Comparison of ENCODE assay signal across 19 cellular contexts in the genomic region with DNA sequence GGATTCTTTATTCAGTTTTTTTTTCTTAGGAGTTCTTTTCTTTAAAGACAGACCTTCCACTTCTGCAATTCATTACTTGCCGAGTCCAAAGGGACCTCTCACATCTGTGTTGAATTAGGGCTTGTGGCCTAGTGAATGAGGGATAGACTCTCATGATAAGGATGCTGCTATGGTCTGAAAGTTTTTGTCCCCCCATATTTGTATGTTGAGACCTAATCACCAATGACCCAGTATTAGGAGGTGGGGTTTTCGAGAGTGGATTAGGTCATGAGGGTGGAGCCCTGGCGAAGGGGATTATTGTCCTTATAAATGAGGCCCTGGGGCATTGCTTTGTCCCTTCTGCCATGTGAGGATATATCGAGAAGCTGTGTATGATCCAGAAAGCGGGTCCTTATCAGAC. TPM values are rescaled to one million over a fixed set of nuclear protein-coding genes. Genes with fewer than 3 reads are reported as not detected.
A peak's percentile ranks its signal among the peaks of the same experiment; 100 is the strongest.
DNase-seq lines count a peak whose midpoint lies in the region; ATAC-seq and TF ChIP-seq lines count a peak whose summit lies in the region.
"Had no signal": no experiment of that assay in that cellular context is flagged by ENCODE, and none has a peak within 500 bp of the region (broad histone marks: within the 10 kb centered on the region; RNA-seq: fewer than 3 reads in every experiment).

No MANE protein-coding gene starts in this region.

- no peak for TF ChIP-seq CTCF in lower leg skin (IDR thresholded peaks at IDR 0.05)

- no peak overlapping the region for H2BK120ac ChIP-seq in mesenchymal stem cell (ENCODE audit: low read depth, low read length)

- intact Hi-C loops in Right ventricle myocardium superior (cut with DNase I) (no loop called here), cardiac septum (cut with DNase I) (loop anchor here (2.0 kb wide), 1 partner anchor 805 kb away; no protein-coding TSS in a partner anchor), lower leg skin (cut with DNase I; ENCODE audit: low total_unique reads) (loop anchor here (5.0 kb wide), 1 partner anchor 805 kb away; no protein-coding TSS in a partner anchor)

- no peak overlapping the region for H4K91ac ChIP-seq in mesenchymal stem cell (ENCODE audit: low read length)

- H3K4me1 ChIP-seq in mesenchymal stem cell (ENCODE audit: control insufficient read depth, insufficient read depth, low read depth, low read length): peaks cover 1% of the 10 kb centered on the region
- H3K4me1 ChIP-seq: colonic mucosa, upper lobe of right lung had no signal

- H2AFZ ChIP-seq in mesenchymal stem cell (ENCODE audit: low read depth, low read length): no peak overlapping the region

- TF ChIP-seq POLR2A in lower leg skin (IDR thresholded peaks at IDR 0.05): no peak

- H3K79me1 ChIP-seq in mesenchymal stem cell (replicated peaks; ENCODE audit: low read length, poor library complexity, severe bottlenecking): no peaks in the 10 kb centered on the region

- peak overlapping the region; percentile 63 for H3K9ac ChIP-seq in mesenchymal stem cell (ENCODE audit: low read length)

- no peak overlapping the region for H3K23ac ChIP-seq in mesenchymal stem cell (ENCODE audit: low read length in 2 of 2)

- DNase-seq in Right ventricle myocardium superior (no peak), cardiac septum (ENCODE audit: low spot score) (no peak), brain pericyte (ENCODE audit: low read depth, low spot score) (peak; percentile 22), mesenchymal stem cell (no peak), NCI-H1092 treated with DMSO at 0.1 percent for 48 hours (lab: John Stamatoyannopoulos, UW) (no peak), lower leg skin (ENCODE audit: low spot score in 2 of 2) (no peak)
- no peak for DNase-seq in stimulated activated CD4-positive, alpha-beta T cell treated with anti-CD3 and anti-CD28 coated beads, Interleukin-2, amount 100 ng/mL, for 48 hours
- no peak for DNase-seq in activated CD4-positive, CD25-positive, alpha-beta regulatory T cell treated with anti-CD3 and anti-CD28 coated beads, Interleukin-2, amount 50 U/mL, for 72 hours
- DNase-seq: activated naive CD8-positive, alpha-beta T cell treated with anti-CD3 and anti-CD28 coated beads, Interleukin-2, amount 10 ng/mL, durations not matched to agents 7 days and 5 days; activated T-cell treated with anti-CD3 and anti-CD28 coated beads for 4 hours; colonic mucosa; GOT3; hypothalamus; left cardiac atrium; stimulated activated CD4-positive, alpha-beta T cell treated with anti-CD3 and anti-CD28 coated beads, Interleukin-1b, Interleukin-23, amount 100 ng/mL, for 48 hours; upper lobe of right lung had no signal

- peak overlapping the region; percentile 100 for H2AK5ac ChIP-seq in mesenchymal stem cell (ENCODE audit: low read length, severe bottlenecking)

- no peak overlapping the region for H3K4me2 ChIP-seq in mesenchymal stem cell (ENCODE audit: low read length, poor library complexity, severe bottlenecking)

- ATAC-seq in Right ventricle myocardium superior (ENCODE audit: poor library complexity): peak; percentile 48

- H3K4me3 ChIP-seq in mesenchymal stem cell (ENCODE audit: insufficient read depth in 1 of 2, low read depth in 1 of 2, low read length in 2 of 2) (no peak overlapping the region), lower leg skin (ENCODE audit: low read depth, poor library complexity, severe bottlenecking) (no peak overlapping the region)
- H3K4me3 ChIP-seq: colonic mucosa, upper lobe of right lung had no signal

- H2BK15ac ChIP-seq in mesenchymal stem cell (ENCODE audit: low read depth, poor library complexity, severe bottlenecking): no peak overlapping the region

- H2BK5ac ChIP-seq in mesenchymal stem cell (ENCODE audit: low read depth, low read length, poor library complexity, severe bottlenecking): peak overlapping the region; percentile 24

- 94% methylated on average over 4 of the region's 5 CpGs for WGBS in mesenchymal stem cell
- 39 to 44% methylated on average over 5 of the region's 5 CpGs for WGBS in lower leg skin, 2 donors

- no peak overlapping the region for H3K18ac ChIP-seq in mesenchymal stem cell (ENCODE audit: low read depth in 1 of 2, low read length in 2 of 2)

- H3K36me3 ChIP-seq in mesenchymal stem cell (ENCODE audit: control insufficient read depth in 1 of 2, insufficient read depth in 2 of 2, low read depth in 1 of 2, low read length in 2 of 2): no peaks in the 10 kb centered on the region
- H3K36me3 ChIP-seq: colonic mucosa, upper lobe of right lung had no signal

- no peak overlapping the region for H4K8ac ChIP-seq in mesenchymal stem cell (ENCODE audit: low read length)

- no peak overlapping the region for H3K14ac ChIP-seq in mesenchymal stem cell (ENCODE audit: low read length in 2 of 2)

- no peak overlapping the region for H3K27ac ChIP-seq in mesenchymal stem cell (ENCODE audit: low read length, poor library complexity, severe bottlenecking)
- H3K27ac ChIP-seq: colonic mucosa, upper lobe of right lung had no signal

- no peaks in the 10 kb centered on the region for H3K27me3 ChIP-seq in mesenchymal stem cell (ENCODE audit: control insufficient read depth in 1 of 2, insufficient read depth in 1 of 2, low read length in 2 of 2)
- H3K27me3 ChIP-seq: colonic mucosa had no signal

- no peak overlapping the region for H3K4ac ChIP-seq in mesenchymal stem cell (ENCODE audit: low read depth in 1 of 2, low read length in 2 of 2)

- H3K9me3 ChIP-seq in mesenchymal stem cell (ENCODE audit: control insufficient read depth, low read length): no peaks in the 10 kb centered on the region
- H3K9me3 ChIP-seq: colonic mucosa, upper lobe of right lung had no signal

- H2BK12ac ChIP-seq in mesenchymal stem cell (ENCODE audit: low read length in 2 of 2): no peak overlapping the region

RNA-seq across cellular contexts. Expression of gene KRT12, which starts 9.5 kb away (rescaled TPM):
- total RNA-seq in Right ventricle myocardium superior: not detected
- not detected for total RNA-seq in cardiac septum
- not detected for polyA plus RNA-seq in mesenchymal stem cell (2013, experiment 1 of 2)
- not detected for polyA plus RNA-seq in mesenchymal stem cell (2013, experiment 2 of 2)
- total RNA-seq in lower leg skin: not detected
- total RNA-seq: activated naive CD8-positive, alpha-beta T cell treated with anti-CD3 and anti-CD28 coated beads, Interleukin-2, amount 10 ng/mL, durations not matched to agents 7 days and 5 days; epithelial cell of proximal tubule; left cardiac atrium; NCI-H460; pulmonary artery endothelial cell; upper lobe of right lung had no signal

RNA-seq across cellular contexts. Expression of gene KRT20, which starts 27.5 kb away (rescaled TPM):
- not detected for total RNA-seq in Right ventricle myocardium superior
- total RNA-seq in cardiac septum: not detected
- not detected for polyA plus RNA-seq in mesenchymal stem cell (2013, experiment 1 of 2)
- not detected for polyA plus RNA-seq in mesenchymal stem cell (2013, experiment 2 of 2)
- total RNA-seq in lower leg skin: under 1 TPM in 1 of 4 donors, not detected in 3; 0.12 TPM
- total RNA-seq: activated naive CD8-positive, alpha-beta T cell treated with anti-CD3 and anti-CD28 coated beads, Interleukin-2, amount 10 ng/mL, durations not matched to agents 7 days and 5 days; epithelial cell of proximal tubule; left cardiac atrium; NCI-H460; pulmonary artery endothelial cell; upper lobe of right lung had no signal

RNA-seq across cellular contexts. Expression of gene KRT10, which starts 35.1 kb away (rescaled TPM):
- total RNA-seq in Right ventricle myocardium superior (50.3 TPM), cardiac septum (45.2 TPM), lower leg skin (1,000 to 10,000 TPM; 4,878 to 8,317 (median 6,442) TPM)
- 81.8 TPM for polyA plus RNA-seq in mesenchymal stem cell (2013, experiment 1 of 2)
- 88.0 TPM for polyA plus RNA-seq in mesenchymal stem cell (2013, experiment 2 of 2)

RNA-seq across cellular contexts. Expression of gene KRT28, which starts 57.8 kb away (rescaled TPM):
- not detected for total RNA-seq in Right ventricle myocardium superior
- not detected for total RNA-seq in cardiac septum
- polyA plus RNA-seq in mesenchymal stem cell (2013, experiment 1 of 2): not detected
- not detected for polyA plus RNA-seq in mesenchymal stem cell (2013, experiment 2 of 2)
- total RNA-seq in lower leg skin: 1 to 10 TPM in 1 of 4 donors, not detected in 3; 6.0 TPM
- total RNA-seq: activated naive CD8-positive, alpha-beta T cell treated with anti-CD3 and anti-CD28 coated beads, Interleukin-2, amount 10 ng/mL, durations not matched to agents 7 days and 5 days; colonic mucosa; epithelial cell of proximal tubule; left cardiac atrium; NCI-H460; pulmonary artery endothelial cell; upper lobe of right lung had no signal

Comparison
In these comparisons a context has a peak if more than half of its experiments do, and no peak if none do; other contexts are left out.
1. RNA of gene KRT10, which starts 35.1 kb away (total RNA-seq): 4,878 to 8,317 TPM in lower leg skin; 50.3 TPM in Right ventricle myocardium superior (single experiment) and 45.2 TPM in cardiac septum (single experiment); every median in the first group is over 10 times any median in the second.